Comparison of ENCODE assay signal across 25 cellular contexts in genomic region chr2:168821577-168821976, GRCh38. TPM values are rescaled to one million over a fixed set of nuclear protein-coding genes. Genes with fewer than 3 reads are reported as not detected.
"Had no signal": no experiment of that assay in that cellular context is flagged by ENCODE, and none has a peak within 500 bp of the region (broad histone marks: within the 10 kb centered on the region; RNA-seq: fewer than 3 reads in every experiment).

No MANE protein-coding gene starts in this region.

- H3K36me3 ChIP-seq: gastroesophageal sphincter, left lung, lower lobe of right lung had no signal

- H3K4me3 ChIP-seq: coronary artery, dorsolateral prefrontal cortex, esophagus muscularis mucosa, gastroesophageal sphincter, heart left ventricle, hepatocyte, left lung, lower lobe of right lung, mucosa of descending colon had no signal

- DNase-seq: dermis blood vessel endothelial cell; dorsolateral prefrontal cortex; effector CD4-positive, alpha-beta T cell; effector memory CD4-positive, alpha-beta T cell; foreskin keratinocyte; heart left ventricle; hypothalamus; immature natural killer cell; islet precursor cell; kidney; left cardiac atrium; left lung; left ventricle myocardium superior; lower lobe of right lung; mesenchymal stem cell; mucosa of descending colon; naive B cell had no signal

- H3K4me1 ChIP-seq: foreskin keratinocyte, left lung, lower lobe of right lung had no signal

- FAIRE-seq: colon, endothelial cell of umbilical vein, frontal cortex, kidney had no signal

- H3K27me3 ChIP-seq: dorsolateral prefrontal cortex, esophagus muscularis mucosa, foreskin keratinocyte, gastroesophageal sphincter, heart left ventricle, hepatocyte, left lung had no signal

- H3K79me2 ChIP-seq: hepatocyte had no signal

- H3K9me3 ChIP-seq: esophagus muscularis mucosa, gastroesophageal sphincter, heart left ventricle, left lung, lower lobe of right lung, mucosa of descending colon had no signal

- H2AFZ ChIP-seq: hepatocyte had no signal

- H3K4me2 ChIP-seq: hepatocyte had no signal

- H3K27ac ChIP-seq: coronary artery, dorsolateral prefrontal cortex, esophagus muscularis mucosa, foreskin keratinocyte, gastroesophageal sphincter, heart left ventricle, hepatocyte, left lung, lower lobe of right lung had no signal

RNA-seq across cellular contexts. Expression of gene NOSTRIN, which starts 19.1 kb away (rescaled TPM):
- total RNA-seq: foreskin keratinocyte, myocyte had no signal
- polyA plus RNA-seq: foreskin keratinocyte, immature natural killer cell had no signal
